Comparison of ENCODE assay signal across 1 cellular context in genomic region chr6:4775591-4776492, GRCh38.
A peak's percentile ranks its signal among the peaks of the same experiment; 100 is the strongest.
TF ChIP-seq lines count a peak whose summit lies in the region.

Gene CDYL, plus strand, starts transcription at chr6:4776404. Its CDS starts 380 bp downstream, at chr6:4776784.

TF ChIP-seq in HEK293, 187 proteins besides CTCF, POLR2A, EP300 and RAD21 (continued from another document and continues in another):
- no peak for TF ChIP-seq KLF16 (tag by site-specific recombination; IDR thresholded peaks at IDR 0.05)
- no peak for TF ChIP-seq ZNF580 (tag by site-specific recombination; IDR thresholded peaks at IDR 0.05)
- TF ChIP-seq ZNF398 (tag by site-specific recombination; IDR thresholded peaks at IDR 0.05): peak; percentile 70
- no peak for TF ChIP-seq ZNF274 (IDR thresholded peaks at IDR 0.05; ENCODE audit: low read length)
- no peak for TF ChIP-seq ZNF274 (tag by site-specific recombination; IDR thresholded peaks at IDR 0.05; ENCODE audit: borderline replicate concordance)
- peak; percentile 80; the same call in 1 of the 2 replicates for TF ChIP-seq ZNF777 (tag by site-specific recombination; IDR thresholded peaks at IDR 0.05; ENCODE audit: borderline replicate concordance)
- TF ChIP-seq PBX3 (CRISPR knock-in tag; IDR thresholded peaks at IDR 0.05): no peak; the same call in 1 of the 2 replicates
- no peak for TF ChIP-seq ZNF530 (tag by site-specific recombination; IDR thresholded peaks at IDR 0.05; ENCODE audit: low read depth)
- TF ChIP-seq ZNF521 (tag by site-specific recombination; IDR thresholded peaks at IDR 0.05): no peak
- no peak for TF ChIP-seq ZNF23 (tag by site-specific recombination; IDR thresholded peaks at IDR 0.05; ENCODE audit: borderline replicate concordance)
- TF ChIP-seq ZNF2 (tag by site-specific recombination; IDR thresholded peaks at IDR 0.05): no peak
- TF ChIP-seq ZNF175 (tag by site-specific recombination; IDR thresholded peaks at IDR 0.05): no peak
- no peak for TF ChIP-seq ZNF623 (tag by site-specific recombination; IDR thresholded peaks at IDR 0.05)
- no peak for TF ChIP-seq BCL11B (tag by site-specific recombination; IDR thresholded peaks at IDR 0.05; ENCODE audit: low read depth)
- 0 out of 2 replicates have a peak, but pooled peaks have one; percentile 31 for TF ChIP-seq KLF9 (tag by site-specific recombination; IDR thresholded peaks at IDR 0.05; ENCODE audit: low read depth)
- no peak for TF ChIP-seq ATF2 (tag by site-specific recombination; IDR thresholded peaks at IDR 0.05; ENCODE audit: low read depth)
- no peak for TF ChIP-seq ZNF664 (tag by site-specific recombination; IDR thresholded peaks at IDR 0.05)
- TF ChIP-seq PRDM1 (tag by site-specific recombination; IDR thresholded peaks at IDR 0.05): no peak
- TF ChIP-seq KLF8 (tag by site-specific recombination; IDR thresholded peaks at IDR 0.05): no peak
- no peak for TF ChIP-seq KLF7 (tag by site-specific recombination; IDR thresholded peaks at IDR 0.05; ENCODE audit: borderline replicate concordance)
- no peak for TF ChIP-seq HOXA7 (CRISPR knock-in tag; IDR thresholded peaks at IDR 0.05; ENCODE audit: borderline replicate concordance)
- TF ChIP-seq ZNF555 (tag by site-specific recombination; conservative IDR thresholded peaks at IDR 0.05): no peak
- no peak for TF ChIP-seq ZNF658 (tag by site-specific recombination; IDR thresholded peaks at IDR 0.05)
- TF ChIP-seq ZNF585B (tag by site-specific recombination; IDR thresholded peaks at IDR 0.05): no peak
- no peak for TF ChIP-seq ZNF112 (tag by site-specific recombination; IDR thresholded peaks at IDR 0.05)
- peak; percentile 62 for TF ChIP-seq KLF17 (tag by site-specific recombination; IDR thresholded peaks at IDR 0.05)
- TF ChIP-seq ZNF19 (tag by site-specific recombination; IDR thresholded peaks at IDR 0.05; ENCODE audit: low read depth): no peak
- TF ChIP-seq ZFP37 (tag by site-specific recombination; IDR thresholded peaks at IDR 0.05): no peak
- no peak for TF ChIP-seq ZBTB11 (tag by site-specific recombination; conservative IDR thresholded peaks at IDR 0.05; ENCODE audit: low read depth)
- 0 out of 2 replicates have a peak, but pooled peaks have one; percentile 22 for TF ChIP-seq GLIS2 (tag by site-specific recombination; IDR thresholded peaks at IDR 0.05)
- TF ChIP-seq TSHZ1 (tag by site-specific recombination; IDR thresholded peaks at IDR 0.05; ENCODE audit: borderline replicate concordance): no peak
- TF ChIP-seq TCF7L2 (IDR thresholded peaks at IDR 0.05; ENCODE audit: borderline replicate concordance, low read depth, low read length): no peak
- no peak for TF ChIP-seq ZNF16 (tag by site-specific recombination; IDR thresholded peaks at IDR 0.05; ENCODE audit: low read depth)
- TF ChIP-seq REST (tag by site-specific recombination; IDR thresholded peaks at IDR 0.05): no peak
- no peak for TF ChIP-seq ZNF280D (tag by site-specific recombination; IDR thresholded peaks at IDR 0.05)
- TF ChIP-seq ZNF280C (tag by site-specific recombination; IDR thresholded peaks at IDR 0.05): no peak
